ENCODE assay signal across 8 cellular contexts in genomic region chr12:103924761-103925641, GRCh38. TPM values are rescaled to one million over a fixed set of nuclear protein-coding genes. Genes with fewer than 3 reads are reported as not detected.
DNase-seq lines count a peak whose midpoint lies in the region; ATAC-seq and TF ChIP-seq lines count a peak whose summit lies in the region.

No MANE protein-coding gene starts in this region.

- H3K27ac ChIP-seq in SJSA1, result no peak overlapping the region
- H3K27ac ChIP-seq in fibroblast of lung (ENCODE audit: insufficient read depth, low read length), result no peak overlapping the region
- H3K27ac ChIP-seq in spleen, result peak overlapping the region in 2 of 8 donors; percentile 26 to 40

- H3K36me3 ChIP-seq in SJSA1 (no peaks in the 10 kb centered on the region), fibroblast of lung (ENCODE audit: control insufficient read depth, insufficient read depth, low read length) (no peaks in the 10 kb centered on the region), spleen (no peaks in the 10 kb centered on the region)

- no peak overlapping the region for H3K4me2 ChIP-seq in fibroblast of lung (ENCODE audit: extremely low read depth, insufficient read depth, low read length)

- intact Hi-C loops in spleen (cut with DNase I; ENCODE audit: low total_unique reads), result no loop called here

- H3K9me3 ChIP-seq in SJSA1 (replicated peaks), result no peaks in the 10 kb centered on the region
- no peaks in the 10 kb centered on the region for H3K9me3 ChIP-seq in fibroblast of lung (ENCODE audit: control insufficient read depth, insufficient read depth, low read depth, low read length)
- no peaks in the 10 kb centered on the region for H3K9me3 ChIP-seq in spleen

- H2AFZ ChIP-seq in fibroblast of lung (ENCODE audit: low read length), result peak overlapping the region; percentile 19

- DNase-seq in AG09309 (ENCODE audit: low read depth), result peak; percentile 79
- peak; percentile 54 to 59 for DNase-seq in SJSA1 (ENCODE audit: low read depth in 1 of 2, low spot score in 2 of 2)
- DNase-seq in fibroblast of lung (ENCODE audit: low read depth in 2 of 2), result peak; percentile 59 to 87
- DNase-seq in effector CD8-positive, alpha-beta T cell (lab: John Stamatoyannopoulos, UW), result no peak
- no peak for DNase-seq in spleen
- DNase-seq in iPS-NIHi11 (ENCODE audit: low spot score), result no peak

- no peaks in the 10 kb centered on the region for H4K20me1 ChIP-seq in fibroblast of lung (ENCODE audit: control insufficient read depth, extremely low read depth, insufficient read depth, low read length)

- peaks cover 16% of the 10 kb centered on the region for H3K4me1 ChIP-seq in SJSA1 (replicated peaks)
- no peaks in the 10 kb centered on the region for H3K4me1 ChIP-seq in fibroblast of lung (ENCODE audit: control insufficient read depth, extremely low read depth, insufficient read depth, low read length)
- peaks cover 5 to 22% (median 10%) of the 10 kb centered on the region in 6 donors for H3K4me1 ChIP-seq in spleen

- no peak for TF ChIP-seq POLR2A in spleen (IDR thresholded peaks at IDR 0.05)

- WGBS in spleen, 5 donors, result 62 to 76% (median 70%) methylated on average over 9 of the region's 9 CpGs

- ATAC-seq in GM18870 (IDR thresholded peaks at IDR 0.05; ENCODE audit: unreplicated experiment), result peak; percentile 48
- ATAC-seq in HG03095 (IDR thresholded peaks at IDR 0.05; ENCODE audit: unreplicated experiment), result peak; percentile 40

- H3K79me2 ChIP-seq in fibroblast of lung (ENCODE audit: control insufficient read depth, insufficient read depth, low read length), result no peaks in the 10 kb centered on the region

- no peak for TF ChIP-seq CTCF in AG09309 (IDR thresholded peaks at IDR 0.05; ENCODE audit: control insufficient read depth, insufficient read depth, low read depth, low read length, missing control alignments)
- TF ChIP-seq CTCF in fibroblast of lung (conservative IDR thresholded peaks at IDR 0.05 in 1 of 2, IDR thresholded peaks at IDR 0.05 in 1 of 2; ENCODE audit: low read depth in 1 of 2, low read length in 2 of 2), result no peak
- TF ChIP-seq CTCF in spleen (IDR thresholded peaks at IDR 0.05 in 8 of 11, conservative IDR thresholded peaks at IDR 0.05 in 3 of 11), result no peak

- H3K27me3 ChIP-seq in SJSA1 (replicated peaks) (no peaks in the 10 kb centered on the region), fibroblast of lung (ENCODE audit: control insufficient read depth, insufficient read depth, low read length) (no peaks in the 10 kb centered on the region), spleen (replicated peaks in 1 of 7) (no peaks in the 10 kb centered on the region)

- no peak overlapping the region for H3K4me3 ChIP-seq in AG09309 (ENCODE audit: control insufficient read depth, low read depth, low read length)
- H3K4me3 ChIP-seq in SJSA1, result no peak overlapping the region
- no peak overlapping the region for H3K4me3 ChIP-seq in fibroblast of lung (replicated peaks in 1 of 4; ENCODE audit: control extremely low read depth in 1 of 4, insufficient read depth in 1 of 4, low read depth in 3 of 4, low read length in 4 of 4)
- no peak overlapping the region for H3K4me3 ChIP-seq in spleen

- H3K9ac ChIP-seq in fibroblast of lung (ENCODE audit: insufficient read depth, low read length), result no peak overlapping the region

RNA-seq across cellular contexts. Expression of gene HSP90B1, which starts 5.2 kb away (rescaled TPM):
- 682 and 975 TPM in 2 replicates for total RNA-seq in SJSA1 (2014; rRNA removed; shearing (Covaris generic))
- total RNA-seq in fibroblast of lung (381 and 1,015 TPM in 2 replicates), spleen (100 to 1,000 TPM; 331 to 895 (median 569) TPM)
- polyA plus RNA-seq in fibroblast of lung (779 and 983 TPM in 2 replicates), spleen (100 to 1,000 TPM; 230 to 327 (median 283) TPM)
- polyA plus RNA-seq in fibroblast of lung (2012), result 618 and 749 TPM in 2 replicates
- polyA minus RNA-seq in fibroblast of lung (ENCODE audit: low replicate concordance), result 27.7 and 36.5 TPM in 2 replicates

RNA-seq across cellular contexts. Expression of gene TDG, which starts 40.7 kb away (rescaled TPM):
- total RNA-seq in SJSA1 (2014; rRNA removed; shearing (Covaris generic)), result 67.9 and 72.6 TPM in 2 replicates
- total RNA-seq in fibroblast of lung (18.8 and 19.3 TPM in 2 replicates), spleen (10 to 100 TPM; 21.3 to 38.2 (median 25.2) TPM)
- polyA plus RNA-seq in fibroblast of lung (15.3 and 19.4 TPM in 2 replicates), spleen (10 to 100 TPM; 11.0 to 15.4 (median 11.8) TPM)
- 11.9 and 12.6 TPM in 2 replicates for polyA plus RNA-seq in fibroblast of lung (2012)
- polyA minus RNA-seq in fibroblast of lung (ENCODE audit: low replicate concordance), result 1.3 and 4.1 TPM in 2 replicates

Comparison
In these comparisons a context has a peak if more than half of its experiments do, and no peak if none do; other contexts are left out.
1. DNase-seq: peak in AG09309 (single experiment), SJSA1 (2 of 2) and fibroblast of lung (2 of 2); none in effector CD8-positive, alpha-beta T cell (single experiment), spleen (single experiment) and iPS-NIHi11 (single experiment).